10 cellular contexts compared by ENCODE assay signal in genomic region chr2:28377984-28378678, GRCh38. TPM values are rescaled to one million over a fixed set of nuclear protein-coding genes. Genes with fewer than 3 reads are reported as not detected.
DNase-seq lines count a peak whose midpoint lies in the region; ATAC-seq, FAIRE-seq and TF ChIP-seq lines count a peak whose summit lies in the region.
"Had no signal": no experiment of that assay in that cellular context is flagged by ENCODE, and none has a peak within 500 bp of the region (broad histone marks: within the 10 kb centered on the region; RNA-seq: fewer than 3 reads in every experiment).

No MANE protein-coding gene starts in this region.

- DNase-seq in GM23338 (ENCODE audit: low spot score) (no peak), NCI-H1105 (lab: John Stamatoyannopoulos, UW) (peak; percentile 53), bronchial epithelial cell (ENCODE audit: low read depth) (peak; percentile 96), nephron progenitor cell (no peak), nucleus accumbens (lab: John Stamatoyannopoulos, UW) (no peak), frontal cortex (ENCODE audit: low spot score in 2 of 2) (no peak)
- DNase-seq: stimulated activated CD4-positive, alpha-beta T cell treated with anti-CD3 and anti-CD28 coated beads, Interleukin-4, amount 100 ng/mL, for 24 hours had no signal

- WGBS in gastroesophageal sphincter (ENCODE audit: low coverage in 1 of 2), 2 donors = 100% methylated on average over 1 of the region's 9 CpGs; no CpG with 5 or more reads in 1 of the 2 donors

- H3K4me3 ChIP-seq in GM23338 (no peak overlapping the region), bronchial epithelial cell (ENCODE audit: low read depth, low read length) (peak overlapping the region; percentile 23), gastroesophageal sphincter (no peak overlapping the region)

- H3K27me3 ChIP-seq in GM23338 (ENCODE audit: insufficient read depth) (0 out of 2 replicates have a peak, but pooled peaks cover 29% of the 10 kb centered on the region), bronchial epithelial cell (ENCODE audit: control insufficient read depth, insufficient read depth, low read length) (no peaks in the 10 kb centered on the region), gastroesophageal sphincter (no peaks in the 10 kb centered on the region)

- H3K79me2 ChIP-seq in GM23338 (replicated peaks; ENCODE audit: insufficient read depth) = no peaks in the 10 kb centered on the region

- no peak for TF ChIP-seq EP300 in gastroesophageal sphincter (IDR thresholded peaks at IDR 0.05)

- ATAC-seq in GM23338 = peak; percentile 71
- no peak for ATAC-seq in gastroesophageal sphincter
- no peak for ATAC-seq in GM18498 (IDR thresholded peaks at IDR 0.05; ENCODE audit: unreplicated experiment)

- peak overlapping the region; percentile 81 for H2AFZ ChIP-seq in GM23338

- H3K9me2 ChIP-seq in GM23338 (ENCODE audit: insufficient read depth) = no peaks in the 10 kb centered on the region

- peaks cover 17% of the 10 kb centered on the region for H3K27me3 Mint-ChIP-seq in GM23338 (ENCODE audit: insufficient read depth, low read depth, poor library complexity)
- peaks cover 15% of the 10 kb centered on the region for H3K27me3 Mint-ChIP-seq in nephron progenitor cell (ENCODE audit: low read depth, poor library complexity)

- FAIRE-seq in bronchial epithelial cell (lab: Jason Lieb, UNC) (peak; percentile 88), frontal cortex (lab: Jason Lieb, UNC) (no peak)
- FAIRE-seq: G401.6 had no signal

- H3K36me3 Mint-ChIP-seq in GM23338 (ENCODE audit: low read depth) (no peaks in the 10 kb centered on the region), nephron progenitor cell (ENCODE audit: low read depth) (no peaks in the 10 kb centered on the region)

- TF ChIP-seq CTCF in GM23338 (conservative IDR thresholded peaks at IDR 0.05; ENCODE audit: low read depth in 2 of 2) = no peak
- no peak for TF ChIP-seq CTCF in bronchial epithelial cell (IDR thresholded peaks at IDR 0.05; ENCODE audit: insufficient read depth, low read length, severe bottlenecking)
- TF ChIP-seq CTCF in nephron progenitor cell (IDR thresholded peaks at IDR 0.05) = no peak
- no peak for TF ChIP-seq CTCF in gastroesophageal sphincter (IDR thresholded peaks at IDR 0.05)

- H3K27ac ChIP-seq in GM23338 (ENCODE audit: low read depth) = no peak overlapping the region
- H3K27ac ChIP-seq in gastroesophageal sphincter = no peak overlapping the region

- H3K9me3 ChIP-seq in gastroesophageal sphincter = no peaks in the 10 kb centered on the region

- H3K36me3 ChIP-seq in GM23338 (ENCODE audit: insufficient read depth) (no peaks in the 10 kb centered on the region), bronchial epithelial cell (ENCODE audit: control insufficient read depth, insufficient read depth, low read length) (no peaks in the 10 kb centered on the region), gastroesophageal sphincter (no peaks in the 10 kb centered on the region)

- H3K9me3 Mint-ChIP-seq in GM23338 = no peaks in the 10 kb centered on the region
- no peaks in the 10 kb centered on the region for H3K9me3 Mint-ChIP-seq in nephron progenitor cell

- no peaks in the 10 kb centered on the region for H3F3A ChIP-seq in GM23338 (replicated peaks; ENCODE audit: low read depth)

- H3K4me2 ChIP-seq in GM23338 = no peak overlapping the region

- peaks cover 2% of the 10 kb centered on the region; the same call in 1 of the 3 replicates for H3K4me1 Mint-ChIP-seq in GM23338
- peaks cover 13% of the 10 kb centered on the region for H3K4me1 Mint-ChIP-seq in nephron progenitor cell

- H3K4me3 Mint-ChIP-seq in GM23338 (no peak overlapping the region), nephron progenitor cell (no peak overlapping the region)

- H3K4me1 ChIP-seq in GM23338 (ENCODE audit: insufficient read depth) (no peaks in the 10 kb centered on the region), gastroesophageal sphincter (no peaks in the 10 kb centered on the region)

- H3K27ac Mint-ChIP-seq in GM23338 (no peak overlapping the region), nephron progenitor cell (peak overlapping the region; percentile 45)

- no peak for TF ChIP-seq POLR2A in gastroesophageal sphincter (IDR thresholded peaks at IDR 0.05)

- H4K20me1 ChIP-seq in GM23338 (replicated peaks; ENCODE audit: insufficient read depth) = no peaks in the 10 kb centered on the region

TF ChIP-seq in GM23338, 12 proteins besides CTCF, POLR2A, EP300 and RAD21 (continues in another document):
- TF ChIP-seq ZNF114 (CRISPR knock-in tag; IDR thresholded peaks at IDR 0.05) (no peak), ZNF462 (CRISPR knock-in tag; IDR thresholded peaks at IDR 0.05) (no peak), STAT1 (IDR thresholded peaks at IDR 0.05; ENCODE audit: unreplicated experiment) (no peak)

RNA-seq across cellular contexts. Expression of gene FOSL2, which starts 14.5 kb away (rescaled TPM):
- 2.3 and 4.3 TPM in 2 replicates for total RNA-seq in GM23338 (2014; rRNA removed; shearing (Covaris generic))
- 0.60 and 0.61 TPM in 2 replicates for polyA plus RNA-seq in GM23338 (2016; fragmentation: Nextera tagmentation; extraction: Ambion mirVana)
- 77.1 and 106 TPM in 2 replicates for total RNA-seq in bronchial epithelial cell
- total RNA-seq in gastroesophageal sphincter = 100 to 1,000 TPM in 3 of 4 donors, 10 to 100 TPM in 1; 75.3 to 152 (median 132) TPM
- total RNA-seq in frontal cortex = 20.0 TPM

Comparison
In these comparisons a context has a peak if more than half of its experiments do, and no peak if none do; other contexts are left out.
1. DNase-seq: peak in NCI-H1105 (single experiment) and bronchial epithelial cell (single experiment); none in GM23338 (single experiment), nephron progenitor cell (single experiment), nucleus accumbens (0 of 56) and frontal cortex (0 of 2).